ENCODE assay signal across 8 cellular contexts in the genomic region with DNA sequence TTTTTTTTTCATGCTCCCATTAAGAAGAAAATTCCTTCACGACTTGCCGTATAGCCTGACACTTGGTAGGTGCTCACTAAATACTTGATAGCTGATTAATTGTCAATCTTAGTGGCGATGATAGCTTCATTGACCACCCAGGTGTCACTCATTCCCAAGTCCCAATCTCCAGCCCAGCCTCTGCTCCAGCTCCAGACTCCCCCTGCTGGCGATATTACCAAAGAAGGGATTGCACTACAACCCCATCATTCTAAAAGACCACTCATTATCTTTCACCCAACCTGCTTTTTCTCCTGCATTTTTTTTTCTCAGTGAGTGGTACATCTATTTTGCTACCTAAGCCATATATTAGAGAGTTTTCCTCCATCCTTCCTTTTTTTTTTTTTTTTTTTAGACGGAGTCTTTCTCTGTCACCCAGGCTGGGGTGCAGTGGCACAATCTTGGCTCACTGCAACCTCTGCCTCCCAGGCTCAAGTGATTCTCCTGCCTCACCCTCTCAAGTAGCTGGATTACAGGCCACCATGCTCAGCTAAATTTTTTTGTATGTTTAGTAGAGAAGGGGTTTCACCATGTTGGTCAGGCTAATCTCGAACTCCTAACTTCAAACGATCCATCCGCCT. TPM values are rescaled to one million over a fixed set of nuclear protein-coding genes. Genes with fewer than 3 reads are reported as not detected.
DNase-seq lines count a peak whose midpoint lies in the region; ATAC-seq and TF ChIP-seq lines count a peak whose summit lies in the region.

No MANE protein-coding gene starts in this region.

- TF ChIP-seq CTCF in gastroesophageal sphincter (IDR thresholded peaks at IDR 0.05) (peak; percentile 48 to 73 (median 62)), retinal pigment epithelial cell (conservative IDR thresholded peaks at IDR 0.05; ENCODE audit: low read depth, low read length) (peak; percentile 86)

- no peaks in the 10 kb centered on the region for H3K27me3 ChIP-seq in gastroesophageal sphincter

- no peak overlapping the region for H3K4me3 ChIP-seq in gastroesophageal sphincter
- no peak overlapping the region for H3K4me3 ChIP-seq in retinal pigment epithelial cell (ENCODE audit: low read length)

- no peak for TF ChIP-seq EP300 in gastroesophageal sphincter (IDR thresholded peaks at IDR 0.05)

- H3K27ac ChIP-seq in gastroesophageal sphincter = no peak overlapping the region

- H3K36me3 ChIP-seq in gastroesophageal sphincter = no peaks in the 10 kb centered on the region

- no peak for TF ChIP-seq POLR2A in gastroesophageal sphincter (IDR thresholded peaks at IDR 0.05)

- no peaks in the 10 kb centered on the region for H3K9me3 ChIP-seq in gastroesophageal sphincter

- DNase-seq in NCI-H1417 (lab: John Stamatoyannopoulos, UW) = peak; percentile 21 to 68 (median 41)
- no peak for DNase-seq in NCI-H1417 treated with DMSO at 0.1 percent for 48 hours (lab: John Stamatoyannopoulos, UW)
- DNase-seq in NCI-H69 (lab: John Stamatoyannopoulos, UW) = peak; percentile 48
- peak; percentile 17 for DNase-seq in activated T-cell treated with anti-CD3 and anti-CD28 coated beads for 4 hours
- no peak for DNase-seq in retinal pigment epithelial cell (ENCODE audit: low read depth)

- peak; percentile 45 for ATAC-seq in HG02588 (IDR thresholded peaks at IDR 0.05; ENCODE audit: unreplicated experiment)
- ATAC-seq in gastroesophageal sphincter = no peak
- ATAC-seq in HG02763 (IDR thresholded peaks at IDR 0.05; ENCODE audit: unreplicated experiment) = no peak

- H3K4me1 ChIP-seq in gastroesophageal sphincter = no peaks in the 10 kb centered on the region

- WGBS in gastroesophageal sphincter (ENCODE audit: low coverage in 1 of 2), 2 donors = 19 to 49% methylated on average over 5 to 8 of the region's 8 CpGs

RNA-seq across cellular contexts. Expression of a gene that starts 19.5 kb away (rescaled TPM):
- total RNA-seq in gastroesophageal sphincter = 10 to 100 TPM; 20.7 to 39.5 (median 31.9) TPM

RNA-seq across cellular contexts. Expression of a gene that starts 20.6 kb away (rescaled TPM):
- total RNA-seq in gastroesophageal sphincter = not detected

RNA-seq across cellular contexts. Expression of a gene that starts 41.3 kb away (rescaled TPM):
- total RNA-seq in gastroesophageal sphincter = 100 to 1,000 TPM in 1 of 4 donors, 10 to 100 TPM in 3; 62.3 to 106 (median 91.1) TPM

Comparison
In these comparisons a context has a peak if more than half of its experiments do, and no peak if none do; other contexts are left out.
1. DNase-seq: peak in NCI-H1417 (3 of 3), NCI-H69 (single experiment) and activated T-cell treated with anti-CD3 and anti-CD28 coated beads for 4 hours (single experiment); none in NCI-H1417 treated with DMSO at 0.1 percent for 48 hours (single experiment) and retinal pigment epithelial cell (single experiment).